ENCODE assay signal across 10 cellular contexts in genomic region chr3:152270944-152271343, GRCh38. TPM values are rescaled to one million over a fixed set of nuclear protein-coding genes. Genes with fewer than 3 reads are reported as not detected.
DNase-seq lines count a peak whose midpoint lies in the region; ATAC-seq, FAIRE-seq and TF ChIP-seq lines count a peak whose summit lies in the region.
"Had no signal": no experiment of that assay in that cellular context is flagged by ENCODE, and none has a peak within 500 bp of the region (broad histone marks: within the 10 kb centered on the region; RNA-seq: fewer than 3 reads in every experiment).

No MANE protein-coding gene starts in this region.

- no peak overlapping the region for H2BK120ac ChIP-seq in mesenchymal stem cell (ENCODE audit: low read depth, low read length)

- BruUV-seq in GM12878 (replicated peaks; lab: Mats Ljungman, UMichigan) = no TSS peak

- SMC1A ChIA-PET in GM12878 (lab: Charles Lee; ENCODE audit: uncharacterized antibody, unreplicated experiment) = interaction anchor here (1.0 to 11.1 kb wide), 16 partner anchors 10 to 199 kb away, joined by 3 to 83 read pairs (median 5); no protein-coding TSS in a partner anchor

- H3K4me3 ChIP-seq in cardiac muscle cell (peak overlapping the region; percentile 79), GM12878 (peak overlapping the region; percentile 95), mesenchymal stem cell (ENCODE audit: insufficient read depth in 1 of 2, low read depth in 1 of 2, low read length in 2 of 2) (peak overlapping the region in 1 of 2 experiments; percentile 90), upper lobe of left lung (peak overlapping the region; percentile 9 to 80 (median 71))

- H3K9me3 ChIP-seq in cardiac muscle cell (ENCODE audit: low read depth) (no peaks in the 10 kb centered on the region), GM12878 (replicated peaks; ENCODE audit: control insufficient read depth, insufficient read depth, low read length) (no peaks in the 10 kb centered on the region; the same call in 2 of the 3 replicates), mesenchymal stem cell (ENCODE audit: control insufficient read depth, low read length) (no peaks in the 10 kb centered on the region), upper lobe of left lung (no peaks in the 10 kb centered on the region)

- no peak for TF ChIP-seq RAD21 in GM12878 (IDR thresholded peaks at IDR 0.05; ENCODE audit: insufficient read depth, low read depth, low read length)

- H3K4me1 ChIP-seq in cardiac muscle cell (ENCODE audit: low read depth) (peaks cover 14% of the 10 kb centered on the region), GM12878 (ENCODE audit: control insufficient read depth, insufficient read depth, low read length) (peaks cover 10% of the 10 kb centered on the region), mesenchymal stem cell (ENCODE audit: control insufficient read depth, insufficient read depth, low read depth, low read length) (peaks cover 6% of the 10 kb centered on the region), upper lobe of left lung (peaks cover 48 to 67% (median 54%) of the 10 kb centered on the region in 4 donors)

- H3K4me2 ChIP-seq in GM12878 (ENCODE audit: control insufficient read depth, insufficient read depth) (peak overlapping the region; percentile 90), mesenchymal stem cell (ENCODE audit: low read length, poor library complexity, severe bottlenecking) (no peak overlapping the region)

- no peak overlapping the region for H2BK12ac ChIP-seq in mesenchymal stem cell (ENCODE audit: low read length in 2 of 2)

- no peak overlapping the region for H2BK5ac ChIP-seq in mesenchymal stem cell (ENCODE audit: low read depth, low read length, poor library complexity, severe bottlenecking)

- peak overlapping the region; percentile 99 for H3K9ac ChIP-seq in GM12878 (ENCODE audit: control insufficient read depth, insufficient read depth, low read length)
- H3K9ac ChIP-seq in mesenchymal stem cell (ENCODE audit: low read length) = peak overlapping the region; percentile 97

- H3K79me1 ChIP-seq in mesenchymal stem cell (replicated peaks; ENCODE audit: low read length, poor library complexity, severe bottlenecking) = peaks cover 4% of the 10 kb centered on the region

- H3K18ac ChIP-seq in mesenchymal stem cell (ENCODE audit: low read depth in 1 of 2, low read length in 2 of 2) = no peak overlapping the region

- no peaks in the 10 kb centered on the region for H3K36me3 ChIP-seq in cardiac muscle cell
- 0 out of 4 replicates have a peak, but pooled peaks cover 0 to 3% of the 10 kb centered on the region in 2 experiments for H3K36me3 ChIP-seq in GM12878 (ENCODE audit: control insufficient read depth in 2 of 2, insufficient read depth in 2 of 2, low read length in 1 of 2)
- H3K36me3 ChIP-seq in mesenchymal stem cell (ENCODE audit: control insufficient read depth in 1 of 2, insufficient read depth in 2 of 2, low read depth in 1 of 2, low read length in 2 of 2) = no peaks in the 10 kb centered on the region
- H3K36me3 ChIP-seq in upper lobe of left lung = no peaks in the 10 kb centered on the region

- no peak overlapping the region for H2AK5ac ChIP-seq in mesenchymal stem cell (ENCODE audit: low read length, severe bottlenecking)

- H3K27me3 ChIP-seq in cardiac muscle cell = peaks cover 15% of the 10 kb centered on the region
- H3K27me3 ChIP-seq in GM12878 (replicated peaks in 1 of 2; ENCODE audit: control insufficient read depth in 2 of 2, insufficient read depth in 2 of 2, low read length in 1 of 2) = no peaks in the 10 kb centered on the region
- H3K27me3 ChIP-seq in mesenchymal stem cell (ENCODE audit: control insufficient read depth in 1 of 2, insufficient read depth in 1 of 2, low read length in 2 of 2) = no peaks in the 10 kb centered on the region
- H3K27me3 ChIP-seq in upper lobe of left lung = no peaks in the 10 kb centered on the region

- CTCF ChIA-PET in GM12878 (lab: Yijun Ruan, JAX) = interaction anchor here (1.5 to 2.6 kb wide), 3 partner anchors 26 to 173 kb away, joined by 3 to 8 read pairs (median 5); no protein-coding TSS in a partner anchor

- DNase-seq in cardiac muscle cell (ENCODE audit: low read depth in 1 of 2, low spot score in 1 of 2) (no peak), cardiac septum (ENCODE audit: low spot score) (no peak), GM12878 (ENCODE audit: low read depth, low spot score) (no peak), mesenchymal stem cell (no peak), upper lobe of left lung (no peak), GM19239 (ENCODE audit: insufficient read length, low spot score) (no peak)
- DNase-seq: activated CD4-positive, alpha-beta T cell treated with anti-CD3 and anti-CD28 coated beads for 1 hour; mesendoderm had no signal

- in situ Hi-C loops in GM12878 (cut with MboI) = no loop called here

- no peak overlapping the region for H2AFZ ChIP-seq in GM12878 (ENCODE audit: control insufficient read depth, low read depth, low read length)
- no peak overlapping the region for H2AFZ ChIP-seq in mesenchymal stem cell (ENCODE audit: low read depth, low read length)

- FAIRE-seq in GM12878 (lab: Jason Lieb, UNC) (no peak), GM19239 (lab: Jason Lieb, UNC) (no peak)

- no peak overlapping the region for H4K91ac ChIP-seq in mesenchymal stem cell (ENCODE audit: low read length)

- no peak overlapping the region for H3K14ac ChIP-seq in mesenchymal stem cell (ENCODE audit: low read length in 2 of 2)

- H4K8ac ChIP-seq in mesenchymal stem cell (ENCODE audit: low read length) = no peak overlapping the region

- no peak overlapping the region for H3K4ac ChIP-seq in mesenchymal stem cell (ENCODE audit: low read depth in 1 of 2, low read length in 2 of 2)

- no peak overlapping the region for H3K23ac ChIP-seq in mesenchymal stem cell (ENCODE audit: low read length in 2 of 2)

- H3K27ac ChIP-seq in cardiac muscle cell (peak overlapping the region; percentile 96), GM12878 (ENCODE audit: control insufficient read depth, insufficient read depth) (peak overlapping the region; percentile 90), mesenchymal stem cell (ENCODE audit: low read length, poor library complexity, severe bottlenecking) (peak overlapping the region; percentile 40), upper lobe of left lung (peak overlapping the region; percentile 97 to 100 (median 98))

- TF ChIP-seq POLR2A in GM12878 (IDR thresholded peaks at IDR 0.05; ENCODE audit: low read depth, low read length) = no peak
- no peak for TF ChIP-seq POLR2A in upper lobe of left lung (IDR thresholded peaks at IDR 0.05)

- no peaks in the 10 kb centered on the region for H4K20me1 ChIP-seq in GM12878 (ENCODE audit: control insufficient read depth, insufficient read depth)

- RAD21 ChIA-PET in GM12878 (lab: Charles Lee; ENCODE audit: unreplicated experiment) = interaction anchor here (1.0 to 6.2 kb wide), 3 partner anchors 11 to 75 kb away, joined by 6 to 53 read pairs (median 13); no protein-coding TSS in a partner anchor

- ATAC-seq in GM12878 (peak; percentile 8; the same call in 1 of the 3 replicates), upper lobe of left lung (ENCODE audit: low FRiP score in 2 of 2) (no peak), HG03097 (IDR thresholded peaks at IDR 0.05; ENCODE audit: low FRiP score, unreplicated experiment) (no peak), GM21528 (IDR thresholded peaks at IDR 0.05; ENCODE audit: low FRiP score, unreplicated experiment) (no peak)

- POLR2A ChIA-PET in GM12878 (lab: Charles Lee) = interaction anchor here (2.4 to 2.6 kb wide), 2 partner anchors 10 to 67 kb away, joined by 10 to 14 read pairs; no protein-coding TSS in a partner anchor

- TF ChIP-seq CTCF in cardiac muscle cell (IDR thresholded peaks at IDR 0.05; ENCODE audit: low read depth, low read length) = no peak
- no peak for TF ChIP-seq CTCF in GM12878 (IDR thresholded peaks at IDR 0.05 in 2 of 3, conservative IDR thresholded peaks at IDR 0.05 in 1 of 3; ENCODE audit: control insufficient read depth in 2 of 3, extremely low read depth in 1 of 3, insufficient read depth in 1 of 3, low read depth in 3 of 3, low read length in 3 of 3)
- no peak for TF ChIP-seq CTCF in upper lobe of left lung (IDR thresholded peaks at IDR 0.05)

- H2BK15ac ChIP-seq in mesenchymal stem cell (ENCODE audit: low read depth, poor library complexity, severe bottlenecking) = no peak overlapping the region

- TF ChIP-seq EP300 in GM12878 (IDR thresholded peaks at IDR 0.05; ENCODE audit: borderline replicate concordance in 1 of 2, control insufficient read depth in 1 of 2, low read depth in 2 of 2, low read length in 2 of 2) = 0 out of 4 replicates have a peak, but pooled peaks of 1 of the 2 experiments have one; percentile 16
- no peak for TF ChIP-seq EP300 in upper lobe of left lung (IDR thresholded peaks at IDR 0.05)

- WGBS in GM12878 (ENCODE audit: insufficient coverage, insufficient replicate concordance, low lambda C conversion rate, missing lambda C conversion rate) = 4% methylated on average over 1 of the region's 1 CpG
- 67% methylated on average over 1 of the region's 1 CpG for WGBS in mesenchymal stem cell
- WGBS in upper lobe of left lung, 2 donors = 8 to 23% methylated on average over 1 of the region's 1 CpG

- H3K79me2 ChIP-seq in GM12878 (ENCODE audit: control insufficient read depth, insufficient read depth, low read length) = peaks cover 90% of the 10 kb centered on the region

- intact Hi-C loops in cardiac septum (cut with DNase I) = loop anchor here (2.0 kb wide), 1 partner anchor 28 kb away; no protein-coding TSS in a partner anchor
- intact Hi-C loops in GM12878 (cut with micrococcal nuclease; ENCODE audit: unreplicated experiment) = loop anchor here (5.0 kb wide), 3 partner anchors 171 to 1509 kb away; partner anchors contain the start of gene SIAH2

RNA-seq across cellular contexts. Expression of gene MBNL1, which starts 2.2 kb away (rescaled TPM):
- 72.7 and 75.1 TPM in 2 replicates for total RNA-seq in cardiac muscle cell
- polyA plus RNA-seq in cardiac muscle cell = 18.1 and 21.2 TPM in 2 replicates
- 178 TPM for total RNA-seq in cardiac septum
- 485 and 489 TPM in 2 replicates for total RNA-seq in GM12878 (2013; cell fraction: nucleolus; rRNA removed)
- 337 and 351 TPM in 2 replicates for total RNA-seq in GM12878 (2014; rRNA removed)
- total RNA-seq in GM12878 (2014; rRNA removed; fragmentation: Illumina TruSeq; extraction: Trizol) = 218 TPM in 2 replicates
- total RNA-seq in GM12878 (2021) = 239 and 247 TPM in 2 replicates
- 64.8 TPM for polyA plus RNA-seq in GM12878 (2011; ENCODE audit: low read depth)
- 80.9 and 82.1 TPM in 2 replicates for polyA plus RNA-seq in GM12878 (2011; rRNA removed)
- 104 and 129 TPM in 2 replicates for polyA plus RNA-seq in GM12878 (2011; cell fraction: cytosol; rRNA removed)
- 52.1 and 62.2 TPM in 2 replicates for polyA plus RNA-seq in GM12878 (2011; cell fraction: nucleus; rRNA removed)
- polyA plus RNA-seq in GM12878 (2012) = 94.4 and 94.6 TPM in 2 replicates
- 200 and 216 TPM in 2 replicates for polyA plus RNA-seq in GM12878 (2014; fragmentation: Illumina TruSeq; extraction: Trizol)
- 10 to 100 TPM; 59.6 to 73.3 TPM for polyA plus RNA-seq in GM12878 (2014; fragmentation: Nextera tagmentation; extraction: Ambion mirVana)
- 132 and 143 TPM in 2 replicates for polyA plus RNA-seq in GM12878 (2014; rRNA removed)
- 100 to 1,000 TPM; 141 to 146 TPM for polyA plus RNA-seq in GM12878 (2016; fragmentation: Nextera tagmentation; extraction: Ambion mirVana)
- 286 and 329 TPM in 2 replicates for polyA minus RNA-seq in GM12878 (2011; rRNA and poly(A)+ RNA removed)
- 138 and 193 TPM in 2 replicates for polyA minus RNA-seq in GM12878 (2011; cell fraction: cytosol; rRNA and poly(A)+ RNA removed)
- polyA minus RNA-seq in GM12878 (2011; cell fraction: nucleus; rRNA and poly(A)+ RNA removed) = 137 and 215 TPM in 2 replicates
- polyA plus RNA-seq in mesenchymal stem cell (2013, experiment 1 of 2) = 85.7 TPM
- 85.2 TPM for polyA plus RNA-seq in mesenchymal stem cell (2013, experiment 2 of 2)
- total RNA-seq in upper lobe of left lung = 100 to 1,000 TPM; 231 to 506 (median 357) TPM

Comparison
In these comparisons a context has a peak if more than half of its experiments do, and no peak if none do; other contexts are left out.
1. H3K27ac ChIP-seq: peak in every context shown above with its lines; median percentile 98 in upper lobe of left lung; 96 in cardiac muscle cell; 90 in GM12878; 40 in mesenchymal stem cell.